In genomic region chr16:71927383-71927782, GRCh38 we compare ENCODE assay signal across 10 cellular contexts. TPM values are rescaled to one million over a fixed set of nuclear protein-coding genes. Genes with fewer than 3 reads are reported as not detected.
DNase-seq lines count a peak whose midpoint lies in the region; ATAC-seq and TF ChIP-seq lines count a peak whose summit lies in the region.
"Had no signal": no experiment of that assay in that cellular context is flagged by ENCODE, and none has a peak within 500 bp of the region (broad histone marks: within the 10 kb centered on the region; RNA-seq: fewer than 3 reads in every experiment).

No MANE protein-coding gene starts in this region.

- no peaks in the 10 kb centered on the region for H3K9me3 ChIP-seq in upper lobe of right lung

- H3K27me3 Mint-ChIP-seq in activated T-cell treated with anti-CD3 and anti-CD28 coated beads, Interleukin-2, amount 50 U/mL, for 72 hours (ENCODE audit: low read depth), result no peaks in the 10 kb centered on the region

- no peak for DNase-seq in activated T-cell treated with anti-CD3 and anti-CD28 coated beads, Interleukin-2, amount 50 U/mL, for 72 hours
- DNase-seq in activated T-cell treated with anti-CD3 and anti-CD28 coated beads, Interleukin-2, amount 50 U/mL, for 1 hour, result no peak
- DNase-seq in astrocyte of the hippocampus (ENCODE audit: low read depth, low spot score) (peak; percentile 96), left colon (peak; percentile 70 to 77), upper lobe of right lung (no peak), NK-92 (lab: John Stamatoyannopoulos, UW; ENCODE audit: unreplicated experiment) (no peak)
- DNase-seq: DND-41 had no signal

- no peak overlapping the region for H3K4me3 ChIP-seq in upper lobe of right lung

- peaks cover 31% of the 10 kb centered on the region for H3K4me1 ChIP-seq in upper lobe of right lung

- peaks cover 9% of the 10 kb centered on the region for H3K4me1 Mint-ChIP-seq in activated T-cell treated with anti-CD3 and anti-CD28 coated beads, Interleukin-2, amount 50 U/mL, for 72 hours (ENCODE audit: low read depth)
- H3K4me1 Mint-ChIP-seq: neural crest cell had no signal

- peak overlapping the region; percentile 58 for H3K27ac Mint-ChIP-seq in activated T-cell treated with anti-CD3 and anti-CD28 coated beads, Interleukin-2, amount 50 U/mL, for 72 hours

- peak overlapping the region; percentile 25 for H3K27ac ChIP-seq in upper lobe of right lung

- H3K36me3 ChIP-seq in upper lobe of right lung, result peaks cover 96% of the 10 kb centered on the region

- ATAC-seq in activated T-cell treated with anti-CD3 and anti-CD28 coated beads, Interleukin-2, amount 50 U/mL, for 72 hours (replicated peaks in 1 of 2), result no peak
- ATAC-seq in left colon (peak; percentile 72), upper lobe of right lung (peak; percentile 39), HG02678 (IDR thresholded peaks at IDR 0.05; ENCODE audit: unreplicated experiment) (no peak), GM18858 (IDR thresholded peaks at IDR 0.05; ENCODE audit: unreplicated experiment) (no peak)

- H3K4me3 Mint-ChIP-seq in activated T-cell treated with anti-CD3 and anti-CD28 coated beads, Interleukin-2, amount 50 U/mL, for 72 hours, result no peak overlapping the region
- H3K4me3 Mint-ChIP-seq: neural crest cell had no signal

- peaks cover 6 to 46% of the 10 kb centered on the region in 2 donors for H3K36me3 Mint-ChIP-seq in activated T-cell treated with anti-CD3 and anti-CD28 coated beads, Interleukin-2, amount 50 U/mL, for 72 hours (ENCODE audit: insufficient read depth in 2 of 2)

- H3K9me3 Mint-ChIP-seq in activated T-cell treated with anti-CD3 and anti-CD28 coated beads, Interleukin-2, amount 50 U/mL, for 72 hours, result no peaks in the 10 kb centered on the region
- H3K9me3 Mint-ChIP-seq: neural crest cell had no signal

- H3K27me3 ChIP-seq in upper lobe of right lung, result no peaks in the 10 kb centered on the region

- intact Hi-C loops in left colon (cut with DNase I, micrococcal nuclease) (no loop called here), upper lobe of right lung (cut with DNase I) (no loop called here)

- TF ChIP-seq CTCF in upper lobe of right lung (IDR thresholded peaks at IDR 0.05), result no peak

RNA-seq across cellular contexts. Expression of gene IST1, which starts 32.1 kb away (rescaled TPM):
- total RNA-seq in activated T-cell treated with anti-CD3 and anti-CD28 coated beads, Interleukin-2, amount 50 U/mL, for 72 hours, result 100 to 1,000 TPM; 190 to 194 TPM
- 100 to 1,000 TPM; 200 to 250 TPM for total RNA-seq in left colon
- 184 TPM for total RNA-seq in upper lobe of right lung

RNA-seq across cellular contexts. Expression of gene ZNF821, which starts 43.4 kb away (rescaled TPM):
- 10 to 100 TPM; 12.7 to 15.4 TPM for total RNA-seq in activated T-cell treated with anti-CD3 and anti-CD28 coated beads, Interleukin-2, amount 50 U/mL, for 72 hours
- total RNA-seq in left colon (10 to 100 TPM; 12.5 to 13.0 TPM), upper lobe of right lung (5.6 TPM)

Comparison
In these comparisons a context has a peak if more than half of its experiments do, and no peak if none do; other contexts are left out.
1. ATAC-seq: peak in left colon (single experiment) and upper lobe of right lung (single experiment); none in activated T-cell treated with anti-CD3 and anti-CD28 coated beads, Interleukin-2, amount 50 U/mL, for 72 hours (0 of 2), HG02678 (single experiment) and GM18858 (single experiment).
2. DNase-seq: peak in astrocyte of the hippocampus (single experiment) and left colon (2 of 2); none in activated T-cell treated with anti-CD3 and anti-CD28 coated beads, Interleukin-2, amount 50 U/mL, for 72 hours (0 of 2), activated T-cell treated with anti-CD3 and anti-CD28 coated beads, Interleukin-2, amount 50 U/mL, for 1 hour (single experiment), upper lobe of right lung (single experiment) and NK-92 (single experiment).